ENCODE assay signal across 8 cellular contexts in the genomic region with DNA sequence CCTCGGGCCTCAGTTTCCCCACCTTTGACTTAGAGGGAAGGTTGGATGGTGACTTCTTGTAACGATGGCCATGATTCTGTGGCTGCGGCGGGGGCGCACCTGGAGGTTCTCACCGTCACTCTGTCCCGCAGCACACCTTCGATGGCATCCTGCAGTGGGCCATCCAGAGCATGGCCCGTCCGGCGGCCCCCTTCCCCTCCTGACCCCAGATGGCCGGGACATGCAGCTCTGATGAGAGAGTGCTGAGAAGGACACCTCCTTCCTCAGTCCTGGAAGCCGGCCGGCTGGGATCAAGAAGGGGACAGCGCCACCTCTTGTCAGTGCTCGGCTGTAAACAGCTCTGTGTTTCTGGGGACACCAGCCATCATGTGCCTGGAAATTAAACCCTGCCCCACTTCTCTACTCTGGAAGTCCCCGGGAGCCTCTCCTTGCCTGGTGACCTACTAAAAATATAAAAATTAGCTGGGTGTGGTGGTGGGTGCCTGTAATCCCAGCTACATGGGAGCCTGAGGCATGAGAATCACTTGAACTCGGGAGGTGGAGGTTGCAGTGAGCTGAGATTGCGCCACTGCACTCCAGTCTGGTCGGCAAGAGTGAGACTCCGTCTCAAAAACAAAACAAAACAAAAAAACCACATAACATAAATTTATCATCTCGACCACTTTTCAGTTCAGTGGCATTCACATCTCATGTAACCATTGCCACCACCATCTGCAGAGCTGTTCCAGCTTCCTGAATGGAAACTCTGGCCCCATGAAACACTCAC. TPM values are rescaled to one million over a fixed set of nuclear protein-coding genes. Genes with fewer than 3 reads are reported as not detected.
DNase-seq lines count a peak whose midpoint lies in the region; ATAC-seq and TF ChIP-seq lines count a peak whose summit lies in the region.

No MANE protein-coding gene starts in this region.

- ATAC-seq in activated T-cell treated with anti-CD3 and anti-CD28 coated beads, Interleukin-2, amount 50 U/mL, for 4 hours: peak; percentile 29
- peak; percentile 22 to 43 for ATAC-seq in natural killer cell treated with Interleukin-12 subunit alpha and Interleukin-12 subunit beta and Interleukin-15 and Interleukin-18, amount 100 ng/mL, for 72 hours
- no peak for ATAC-seq in GM18858 (IDR thresholded peaks at IDR 0.05; ENCODE audit: unreplicated experiment)

- TF ChIP-seq CTCF in esophagus squamous epithelium (IDR thresholded peaks at IDR 0.05): peak; percentile 72 to 87 (median 81)

- H3K9ac ChIP-seq in Karpas-422 (ENCODE audit: low read length): no peak overlapping the region

- no peaks in the 10 kb centered on the region for H3K36me3 Mint-ChIP-seq in activated T-cell treated with anti-CD3 and anti-CD28 coated beads, Interleukin-2, amount 50 U/mL, for 4 hours (ENCODE audit: insufficient read depth)
- no peaks in the 10 kb centered on the region for H3K36me3 Mint-ChIP-seq in natural killer cell treated with Interleukin-12 subunit alpha and Interleukin-12 subunit beta and Interleukin-15 and Interleukin-18, amount 100 ng/mL, for 72 hours

- H3K36me3 ChIP-seq in Karpas-422 (ENCODE audit: insufficient read depth, low read length) (no peaks in the 10 kb centered on the region), esophagus squamous epithelium (no peaks in the 10 kb centered on the region)

- H3K9me3 ChIP-seq in Karpas-422 (ENCODE audit: low read length) (no peaks in the 10 kb centered on the region), esophagus squamous epithelium (no peaks in the 10 kb centered on the region)

- no peaks in the 10 kb centered on the region for H3K27me3 Mint-ChIP-seq in activated T-cell treated with anti-CD3 and anti-CD28 coated beads, Interleukin-2, amount 50 U/mL, for 4 hours (ENCODE audit: low read depth)
- H3K27me3 Mint-ChIP-seq in natural killer cell treated with Interleukin-12 subunit alpha and Interleukin-12 subunit beta and Interleukin-15 and Interleukin-18, amount 100 ng/mL, for 72 hours: no peaks in the 10 kb centered on the region

- peaks cover 29% of the 10 kb centered on the region for H3K4me1 ChIP-seq in Karpas-422 (ENCODE audit: low read length)
- peaks cover 31 to 67% (median 33%) of the 10 kb centered on the region in 3 donors for H3K4me1 ChIP-seq in esophagus squamous epithelium

- H3K9me2 ChIP-seq in Karpas-422 (replicated peaks; ENCODE audit: insufficient read depth, low read length): no peaks in the 10 kb centered on the region

- peaks cover 26% of the 10 kb centered on the region for H3K79me2 ChIP-seq in Karpas-422 (ENCODE audit: low read length)

- H4K20me1 ChIP-seq in Karpas-422 (ENCODE audit: insufficient read depth, low read depth, low read length): peaks cover 22% of the 10 kb centered on the region

- H3K4me1 Mint-ChIP-seq in activated T-cell treated with anti-CD3 and anti-CD28 coated beads, Interleukin-2, amount 50 U/mL, for 4 hours (ENCODE audit: low read depth): peaks cover 46% of the 10 kb centered on the region
- peaks cover 13 to 17% of the 10 kb centered on the region in 2 donors for H3K4me1 Mint-ChIP-seq in natural killer cell treated with Interleukin-12 subunit alpha and Interleukin-12 subunit beta and Interleukin-15 and Interleukin-18, amount 100 ng/mL, for 72 hours (ENCODE audit: low read depth in 2 of 2)

- intact Hi-C loops in esophagus squamous epithelium (cut with DNase I): no loop called here

- no peak overlapping the region for H3K4me2 ChIP-seq in Karpas-422 (ENCODE audit: low read depth, low read length, poor library complexity, severe bottlenecking)

- WGBS in esophagus squamous epithelium, 2 donors: 14 to 20% methylated on average over 7 to 8 of the region's 22 CpGs

- H3K27ac ChIP-seq in Karpas-422 (ENCODE audit: low read length) (no peak overlapping the region), esophagus squamous epithelium (peak overlapping the region in 1 of 4 donors; percentile 17)

- no peak overlapping the region for H3K4me3 Mint-ChIP-seq in activated T-cell treated with anti-CD3 and anti-CD28 coated beads, Interleukin-2, amount 50 U/mL, for 4 hours
- H3K4me3 Mint-ChIP-seq in natural killer cell treated with Interleukin-12 subunit alpha and Interleukin-12 subunit beta and Interleukin-15 and Interleukin-18, amount 100 ng/mL, for 72 hours: no peak overlapping the region

- no peak for TF ChIP-seq POLR2A in esophagus squamous epithelium (IDR thresholded peaks at IDR 0.05)

- DNase-seq in DMS53 treated with DMSO at 0.1 percent for 48 hours (lab: John Stamatoyannopoulos, UW; ENCODE audit: unreplicated experiment) (peak; percentile 66), Karpas-422 (peak; percentile 87), RKO (ENCODE audit: low spot score) (peak; percentile 85), esophagus squamous epithelium (lab: John Stamatoyannopoulos, UW) (no peak)
- peak; percentile 70 for DNase-seq in activated T-cell treated with anti-CD3 and anti-CD28 coated beads, Interleukin-2, amount 50 U/mL, for 4 hours
- DNase-seq in natural killer cell treated with Interleukin-12 subunit alpha and Interleukin-12 subunit beta and Interleukin-15 and Interleukin-18, amount 100 ng/mL, for 72 hours (ENCODE audit: low spot score): peak; percentile 75
- DNase-seq in stimulated activated naive CD4-positive, alpha-beta T cell (lab: John Stamatoyannopoulos, UW): peak; percentile 50 to 64 (median 56)

- H3K27me3 ChIP-seq in Karpas-422 (ENCODE audit: low read length) (peaks cover 3% of the 10 kb centered on the region; the same call in 1 of the 2 replicates), esophagus squamous epithelium (peaks cover 0 to 41% (median 0%) of the 10 kb centered on the region in 4 donors)

- H3K9me3 Mint-ChIP-seq in activated T-cell treated with anti-CD3 and anti-CD28 coated beads, Interleukin-2, amount 50 U/mL, for 4 hours: no peaks in the 10 kb centered on the region
- H3K9me3 Mint-ChIP-seq in natural killer cell treated with Interleukin-12 subunit alpha and Interleukin-12 subunit beta and Interleukin-15 and Interleukin-18, amount 100 ng/mL, for 72 hours: no peaks in the 10 kb centered on the region

- H2AFZ ChIP-seq in Karpas-422 (ENCODE audit: low read length): no peak overlapping the region

- peak overlapping the region; percentile 25 to 72 for H3K27ac Mint-ChIP-seq in natural killer cell treated with Interleukin-12 subunit alpha and Interleukin-12 subunit beta and Interleukin-15 and Interleukin-18, amount 100 ng/mL, for 72 hours

- H3K4me3 ChIP-seq in Karpas-422 (ENCODE audit: low read length): no peak overlapping the region
- no peak overlapping the region for H3K4me3 ChIP-seq in esophagus squamous epithelium

RNA-seq across cellular contexts. Expression of a gene that starts 2.1 kb away (rescaled TPM):
- 68.8 and 150 TPM in 2 replicates for total RNA-seq in Karpas-422 (2014; rRNA removed; shearing (Covaris generic); ENCODE audit: low replicate concordance)
- 100 to 1,000 TPM; 102 to 122 (median 116) TPM for total RNA-seq in activated T-cell treated with anti-CD3 and anti-CD28 coated beads, Interleukin-2, amount 50 U/mL, for 4 hours
- total RNA-seq in esophagus squamous epithelium: 100 to 1,000 TPM in 1 of 4 donors, 10 to 100 TPM in 3; 81.3 to 135 (median 94.6) TPM
- 100 to 1,000 TPM; 134 to 139 TPM for total RNA-seq in natural killer cell treated with Interleukin-12 subunit alpha and Interleukin-12 subunit beta and Interleukin-15 and Interleukin-18, amount 100 ng/mL, for 72 hours

RNA-seq across cellular contexts. Expression of a gene that starts 12.0 kb away (rescaled TPM):
- total RNA-seq in Karpas-422 (2014; rRNA removed; shearing (Covaris generic); ENCODE audit: low replicate concordance): not detected in 2 replicates
- total RNA-seq in activated T-cell treated with anti-CD3 and anti-CD28 coated beads, Interleukin-2, amount 50 U/mL, for 4 hours: not detected
- total RNA-seq in esophagus squamous epithelium: not detected
- not detected for total RNA-seq in natural killer cell treated with Interleukin-12 subunit alpha and Interleukin-12 subunit beta and Interleukin-15 and Interleukin-18, amount 100 ng/mL, for 72 hours

RNA-seq across cellular contexts. Expression of a gene that starts 36.0 kb away (rescaled TPM):
- not detected in 2 replicates for total RNA-seq in Karpas-422 (2014; rRNA removed; shearing (Covaris generic); ENCODE audit: low replicate concordance)
- not detected for total RNA-seq in activated T-cell treated with anti-CD3 and anti-CD28 coated beads, Interleukin-2, amount 50 U/mL, for 4 hours
- not detected for total RNA-seq in esophagus squamous epithelium
- not detected for total RNA-seq in natural killer cell treated with Interleukin-12 subunit alpha and Interleukin-12 subunit beta and Interleukin-15 and Interleukin-18, amount 100 ng/mL, for 72 hours

RNA-seq across cellular contexts. Expression of a gene that starts 41.5 kb away (rescaled TPM):
- total RNA-seq in Karpas-422 (2014; rRNA removed; shearing (Covaris generic); ENCODE audit: low replicate concordance): 7.9 and 12.8 TPM in 2 replicates
- total RNA-seq in activated T-cell treated with anti-CD3 and anti-CD28 coated beads, Interleukin-2, amount 50 U/mL, for 4 hours: 10 to 100 TPM; 30.2 to 32.7 (median 30.5) TPM
- total RNA-seq in esophagus squamous epithelium: 10 to 100 TPM in 2 of 4 donors, 1 to 10 TPM in 2; 7.9 to 21.8 (median 13.7) TPM
- total RNA-seq in natural killer cell treated with Interleukin-12 subunit alpha and Interleukin-12 subunit beta and Interleukin-15 and Interleukin-18, amount 100 ng/mL, for 72 hours: 10 to 100 TPM; 19.6 to 28.4 TPM

RNA-seq across cellular contexts. Expression of a gene that starts 55.7 kb away (rescaled TPM):
- 0.90 TPM in 1 of 2 replicates, not detected in the other for total RNA-seq in Karpas-422 (2014; rRNA removed; shearing (Covaris generic); ENCODE audit: low replicate concordance)
- total RNA-seq in activated T-cell treated with anti-CD3 and anti-CD28 coated beads, Interleukin-2, amount 50 U/mL, for 4 hours: 10 to 100 TPM in 1 of 3 donors, 1 to 10 TPM in 1, under 1 TPM in 1; 0.95 to 21.6 (median 2.5) TPM
- 1 to 10 TPM in 3 of 4 donors, under 1 TPM in 1; 0.40 to 6.9 (median 2.5) TPM for total RNA-seq in esophagus squamous epithelium
- total RNA-seq in natural killer cell treated with Interleukin-12 subunit alpha and Interleukin-12 subunit beta and Interleukin-15 and Interleukin-18, amount 100 ng/mL, for 72 hours: 10 to 100 TPM; 14.7 to 15.8 TPM
